8 cellular contexts compared by ENCODE assay signal in the genomic region with DNA sequence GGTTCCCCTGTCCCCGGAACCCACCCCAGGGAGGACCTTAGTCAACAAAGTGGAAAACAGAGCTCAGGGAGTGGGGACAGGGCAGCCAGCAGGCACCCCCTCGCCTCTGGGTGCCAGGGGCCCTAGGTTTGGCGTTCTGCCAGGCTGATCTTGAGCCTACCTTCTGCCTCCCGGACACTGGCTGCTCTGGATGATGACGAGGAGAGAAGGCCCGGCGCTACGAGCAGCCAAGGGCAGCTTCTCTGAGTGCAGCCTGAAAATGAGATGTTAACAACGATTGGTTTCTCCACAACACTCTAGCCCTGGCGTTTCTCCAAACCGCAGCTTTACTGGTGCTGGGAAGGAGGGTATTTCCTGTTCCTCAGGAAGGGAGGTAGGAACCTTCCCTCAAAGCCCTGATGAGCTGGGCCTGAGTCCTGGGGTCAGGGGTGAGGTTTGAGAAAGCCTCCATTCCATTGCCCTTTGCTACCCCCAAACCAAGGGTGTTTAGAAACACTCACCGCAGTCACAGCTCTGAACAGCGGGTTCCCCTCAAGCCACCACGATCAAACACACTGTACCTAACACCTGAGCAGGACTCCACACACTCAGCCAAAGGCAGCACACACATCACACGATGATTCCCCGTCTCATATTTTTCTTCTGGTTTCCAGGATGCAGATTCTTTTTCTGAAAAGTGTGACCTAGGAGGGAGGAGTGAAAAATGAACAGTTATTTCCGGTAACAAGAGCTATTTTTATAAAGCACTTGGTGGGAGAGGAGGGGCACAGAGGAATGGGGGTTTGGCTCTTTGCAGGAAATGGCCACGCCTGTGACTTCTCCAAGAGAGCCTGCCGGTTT. TPM values are rescaled to one million over a fixed set of nuclear protein-coding genes. Genes with fewer than 3 reads are reported as not detected.
A peak's percentile ranks its signal among the peaks of the same experiment; 100 is the strongest.
DNase-seq lines count a peak whose midpoint lies in the region; FAIRE-seq and TF ChIP-seq lines count a peak whose summit lies in the region.

A gene (minus strand): TSS at position 709 of the 840 bp plus-strand sequence. CDS start 1,054 bp downstream, outside the sequence.

- H3K27me3 ChIP-seq in brain microvascular endothelial cell (replicated peaks) = no peaks in the 10 kb centered on the region

- H3K4me1 Mint-ChIP-seq in T-helper 2 cell treated with Interferon-gamma antibody and Interleukin-4, amounts not matched to agents 5 μg/mL and 100 μg/mL, for 36 hours (ENCODE audit: low read depth) = peaks cover 35% of the 10 kb centered on the region

- H3K36me3 ChIP-seq in brain microvascular endothelial cell (replicated peaks) = peaks cover 10% of the 10 kb centered on the region
- peaks cover 0 to 9% of the 10 kb centered on the region in 2 donors for H3K36me3 ChIP-seq in kidney (ENCODE audit: control insufficient read depth in 1 of 2, insufficient read depth in 2 of 2, low read length in 2 of 2)

- H3K27ac ChIP-seq in brain microvascular endothelial cell = peak within 1 kb of the TSS; percentile 93
- H3K27ac ChIP-seq in kidney (ENCODE audit: low read depth in 2 of 2, low read length in 2 of 2) = peak within 1 kb of the TSS; percentile 94 to 95

- peak within 1 kb of the TSS; percentile 93 for H3K4me3 Mint-ChIP-seq in T-helper 2 cell treated with Interferon-gamma antibody and Interleukin-4, amounts not matched to agents 5 μg/mL and 100 μg/mL, for 36 hours

- peak within 1 kb of the TSS; percentile 97 for H3K27ac Mint-ChIP-seq in T-helper 2 cell treated with Interferon-gamma antibody and Interleukin-4, amounts not matched to agents 5 μg/mL and 100 μg/mL, for 36 hours

- in situ Hi-C loops in brain microvascular endothelial cell (cut with HindIII; ENCODE audit: low pct_ligation_motif_present, low sequenced_read_pairs) = no loop called here

- H3K9ac ChIP-seq in kidney (ENCODE audit: low read length in 2 of 2) = peak within 1 kb of the TSS; percentile 79 to 90

- DNase-seq in AG09319 (ENCODE audit: extremely low read depth, low read depth) = peak; percentile 95
- no peak for DNase-seq in GM19239 (ENCODE audit: insufficient read length, low spot score)
- peak; percentile 98 for DNase-seq in MV-4-11 (lab: John Stamatoyannopoulos, UW)
- DNase-seq in T-helper 2 cell treated with Interferon-gamma antibody and Interleukin-4, amounts not matched to agents 5 μg/mL and 100 μg/mL, for 36 hours (ENCODE audit: low spot score) = peak; percentile 45
- DNase-seq in brain microvascular endothelial cell = peak; percentile 94
- peak; percentile 94 for DNase-seq in kidney
- DNase-seq in stimulated activated CD4-positive, alpha-beta T cell treated with anti-CD3 and anti-CD28 coated beads, Interleukin-15, amount 100 ng/mL, for 48 hours (ENCODE audit: low read depth in 2 of 2) = peak; percentile 38 to 57
- DNase-seq in ecto neural progenitor cell (ENCODE audit: low spot score) = no peak

- intact Hi-C loops in kidney (cut with DNase I) = no loop called here

- H3K9me3 Mint-ChIP-seq in T-helper 2 cell treated with Interferon-gamma antibody and Interleukin-4, amounts not matched to agents 5 μg/mL and 100 μg/mL, for 36 hours = no peaks in the 10 kb centered on the region

- peaks cover 34% of the 10 kb centered on the region for H3K36me3 Mint-ChIP-seq in T-helper 2 cell treated with Interferon-gamma antibody and Interleukin-4, amounts not matched to agents 5 μg/mL and 100 μg/mL, for 36 hours (ENCODE audit: low read depth)

- H3K4me1 ChIP-seq in kidney (ENCODE audit: control insufficient read depth in 1 of 2, insufficient read depth in 1 of 2, low read depth in 1 of 2, low read length in 2 of 2) = peaks cover 0 to 6% of the 10 kb centered on the region in 2 donors

- FAIRE-seq in GM19239 (lab: Jason Lieb, UNC) (peak; percentile 96), kidney (lab: Jason Lieb, UNC) (no peak)

- TF ChIP-seq CTCF in AG09319 (IDR thresholded peaks at IDR 0.05; ENCODE audit: low read depth, low read length) (no peak), brain microvascular endothelial cell (IDR thresholded peaks at IDR 0.05; ENCODE audit: low read depth, low read length, missing control alignments) (no peak), kidney (IDR thresholded peaks at IDR 0.05; ENCODE audit: borderline replicate concordance, extremely low read depth, insufficient read depth) (no peak)

- H3K4me3 ChIP-seq in brain microvascular endothelial cell (ENCODE audit: low read depth, low read length) (peak within 1 kb of the TSS; percentile 56), kidney (ENCODE audit: low read length in 2 of 2) (peak within 1 kb of the TSS; percentile 64 to 76)

- no peaks in the 10 kb centered on the region for H3K27me3 Mint-ChIP-seq in T-helper 2 cell treated with Interferon-gamma antibody and Interleukin-4, amounts not matched to agents 5 μg/mL and 100 μg/mL, for 36 hours (ENCODE audit: low read depth)

- no peaks in the 10 kb centered on the region for H3K9me3 ChIP-seq in kidney (ENCODE audit: control insufficient read depth in 1 of 2, low read length in 2 of 2)

RNA-seq across cellular contexts. Expression of the gene that starts here (rescaled TPM):
- 109 TPM for total RNA-seq in kidney
- polyA plus RNA-seq in kidney (ENCODE audit: insufficient read depth, low read depth, low replicate concordance) = 29.8 TPM

Comparison
In these comparisons a context has a peak if more than half of its experiments do, and no peak if none do; other contexts are left out.
1. DNase-seq: peak in AG09319 (single experiment), MV-4-11 (single experiment), T-helper 2 cell treated with Interferon-gamma antibody and Interleukin-4, amounts not matched to agents 5 μg/mL and 100 μg/mL, for 36 hours (single experiment), brain microvascular endothelial cell (single experiment), kidney (single experiment) and stimulated activated CD4-positive, alpha-beta T cell treated with anti-CD3 and anti-CD28 coated beads, Interleukin-15, amount 100 ng/mL, for 48 hours (2 of 2); none in GM19239 (single experiment) and ecto neural progenitor cell (single experiment).